16 cellular contexts compared by ENCODE assay signal in genomic region chr18:77105680-77106079, GRCh38. TPM values are rescaled to one million over a fixed set of nuclear protein-coding genes. Genes with fewer than 3 reads are reported as not detected.
A peak's percentile ranks its signal among the peaks of the same experiment; 100 is the strongest.
DNase-seq lines count a peak whose midpoint lies in the region; ATAC-seq and TF ChIP-seq lines count a peak whose summit lies in the region.
"Had no signal": no experiment of that assay in that cellular context is flagged by ENCODE, and none has a peak within 500 bp of the region (broad histone marks: within the 10 kb centered on the region; RNA-seq: fewer than 3 reads in every experiment).

No MANE protein-coding gene starts in this region.

- H3K9me3 Mint-ChIP-seq in activated CD4-positive, alpha-beta T cell treated with anti-CD3 and anti-CD28 coated beads, Interleukin-2, amount 10 ng/mL, durations not matched to agents 7 days and 5 days = no peaks in the 10 kb centered on the region
- H3K9me3 Mint-ChIP-seq in activated B cell treated with CpG ODN at 0.5 μM for 24 hours = peaks cover 2% of the 10 kb centered on the region
- H3K9me3 Mint-ChIP-seq in immature natural killer cell = no peaks in the 10 kb centered on the region
- peaks cover 3% of the 10 kb centered on the region for H3K9me3 Mint-ChIP-seq in stimulated activated effector memory CD8-positive, alpha-beta T cell treated with anti-CD3 and anti-CD28 coated beads, Interleukin-12 subunit alpha, Interleukin-12 subunit beta, amount 100 ng/mL, for 72 hours
- H3K9me3 Mint-ChIP-seq in MCF 10A (ENCODE audit: unreplicated experiment) = no peaks in the 10 kb centered on the region
- H3K9me3 Mint-ChIP-seq: neural crest cell had no signal

- DNase-seq in activated CD4-positive, alpha-beta T cell treated with anti-CD3 and anti-CD28 coated beads, Interleukin-2, amount 10 ng/mL, durations not matched to agents 7 days and 5 days = no peak
- no peak for DNase-seq in activated CD4-positive, alpha-beta T cell treated with anti-CD3 and anti-CD28 coated beads for 48 hours
- DNase-seq in activated B cell treated with CpG ODN at 0.5 μM for 24 hours = no peak
- no peak for DNase-seq in immature natural killer cell
- DNase-seq in stimulated activated effector memory CD8-positive, alpha-beta T cell treated with anti-CD3 and anti-CD28 coated beads, Interleukin-12 subunit alpha, Interleukin-12 subunit beta, amount 100 ng/mL, for 72 hours (ENCODE audit: low spot score in 2 of 2) = no peak
- no peak for DNase-seq in DMS79 treated with DMSO at 0.1 percent for 48 hours (lab: John Stamatoyannopoulos, UW)
- no peak for DNase-seq in MCF 10A (ENCODE audit: unreplicated experiment)
- DNase-seq: DMS153, heart right ventricle, NCI-H187, NCI-H748 treated with DMSO at 0.1 percent for 48 hours, tibial artery had no signal

- H3K4me3 Mint-ChIP-seq in activated CD4-positive, alpha-beta T cell treated with anti-CD3 and anti-CD28 coated beads, Interleukin-2, amount 10 ng/mL, durations not matched to agents 7 days and 5 days = peak overlapping the region; percentile 51
- H3K4me3 Mint-ChIP-seq in activated B cell treated with CpG ODN at 0.5 μM for 24 hours (peak overlapping the region; percentile 39), immature natural killer cell (peak overlapping the region; percentile 68 to 90 (median 76)), MCF 10A (ENCODE audit: unreplicated experiment) (no peak overlapping the region)
- peak overlapping the region; percentile 59 for H3K4me3 Mint-ChIP-seq in stimulated activated effector memory CD8-positive, alpha-beta T cell treated with anti-CD3 and anti-CD28 coated beads, Interleukin-12 subunit alpha, Interleukin-12 subunit beta, amount 100 ng/mL, for 72 hours
- H3K4me3 Mint-ChIP-seq: neural crest cell had no signal

- intact Hi-C loops in activated B cell treated with CpG ODN at 0.5 μM for 24 hours (cut with micrococcal nuclease) (loop anchor here (1.0 kb wide), 1 partner anchor 27 kb away; the partner anchor contains the start of gene MBP), MCF 10A (cut with micrococcal nuclease) (no loop called here)

- no TSS peak for BruUV-seq in MCF 10A (replicated peaks; lab: Mats Ljungman, UMichigan)

- no peaks in the 10 kb centered on the region for H3K27me3 Mint-ChIP-seq in activated CD4-positive, alpha-beta T cell treated with anti-CD3 and anti-CD28 coated beads, Interleukin-2, amount 10 ng/mL, durations not matched to agents 7 days and 5 days
- no peaks in the 10 kb centered on the region for H3K27me3 Mint-ChIP-seq in activated B cell treated with CpG ODN at 0.5 μM for 24 hours
- peaks cover 10 to 39% (median 36%) of the 10 kb centered on the region in 3 donors for H3K27me3 Mint-ChIP-seq in immature natural killer cell (ENCODE audit: low read depth in 3 of 3)
- no peaks in the 10 kb centered on the region for H3K27me3 Mint-ChIP-seq in MCF 10A (ENCODE audit: insufficient read depth, unreplicated experiment)

- POLR2A ChIA-PET in activated CD4-positive, alpha-beta T cell treated with anti-CD3 and anti-CD28 coated beads, Interleukin-2, amount 10 ng/mL, durations not matched to agents 7 days and 5 days (lab: Charles Lee) = interaction anchor here (0.6 kb wide), 1 partner anchor 48 kb away, joined by 3 read pairs; no protein-coding TSS in a partner anchor
- POLR2A ChIA-PET in activated B cell treated with CpG ODN at 0.5 μM for 24 hours (lab: Charles Lee) = interaction anchor here (0.6 to 2.8 kb wide), 7 partner anchors 15 to 124 kb away, joined by 3 to 14 read pairs (median 4); partner anchors contain the start of gene MBP
- POLR2A ChIA-PET in MCF 10A (lab: Yijun Ruan, JAX) = interaction anchor here (1.1 kb wide), 1 partner anchor 26 kb away, joined by 4 read pairs; no protein-coding TSS in a partner anchor

- peaks cover 95% of the 10 kb centered on the region for H3K4me1 Mint-ChIP-seq in activated CD4-positive, alpha-beta T cell treated with anti-CD3 and anti-CD28 coated beads, Interleukin-2, amount 10 ng/mL, durations not matched to agents 7 days and 5 days
- peaks cover 87% of the 10 kb centered on the region for H3K4me1 Mint-ChIP-seq in activated B cell treated with CpG ODN at 0.5 μM for 24 hours
- H3K4me1 Mint-ChIP-seq in immature natural killer cell = peaks cover 99 to 100% of the 10 kb centered on the region in 2 donors
- H3K4me1 Mint-ChIP-seq in stimulated activated effector memory CD8-positive, alpha-beta T cell treated with anti-CD3 and anti-CD28 coated beads, Interleukin-12 subunit alpha, Interleukin-12 subunit beta, amount 100 ng/mL, for 72 hours = peaks cover 88% of the 10 kb centered on the region
- peaks cover 16% of the 10 kb centered on the region for H3K4me1 Mint-ChIP-seq in MCF 10A (ENCODE audit: insufficient read depth, unreplicated experiment)

- no peak for TF ChIP-seq CTCF in activated B cell treated with CpG ODN at 0.5 μM for 24 hours (IDR thresholded peaks at IDR 0.05)
- TF ChIP-seq CTCF in MCF 10A (IDR thresholded peaks at IDR 0.05; ENCODE audit: unreplicated experiment) = no peak

- peak overlapping the region; percentile 88 for H3K27ac Mint-ChIP-seq in activated CD4-positive, alpha-beta T cell treated with anti-CD3 and anti-CD28 coated beads, Interleukin-2, amount 10 ng/mL, durations not matched to agents 7 days and 5 days
- H3K27ac Mint-ChIP-seq in activated B cell treated with CpG ODN at 0.5 μM for 24 hours (peak overlapping the region; percentile 77), immature natural killer cell (peak overlapping the region; percentile 97 to 100 (median 98)), MCF 10A (ENCODE audit: low read depth, unreplicated experiment) (no peak overlapping the region)
- H3K27ac Mint-ChIP-seq in stimulated activated effector memory CD8-positive, alpha-beta T cell treated with anti-CD3 and anti-CD28 coated beads, Interleukin-12 subunit alpha, Interleukin-12 subunit beta, amount 100 ng/mL, for 72 hours = peak overlapping the region; percentile 75

- H3K36me3 Mint-ChIP-seq in activated CD4-positive, alpha-beta T cell treated with anti-CD3 and anti-CD28 coated beads, Interleukin-2, amount 10 ng/mL, durations not matched to agents 7 days and 5 days (ENCODE audit: low read depth) = peaks cover 80% of the 10 kb centered on the region
- peaks cover 61% of the 10 kb centered on the region for H3K36me3 Mint-ChIP-seq in activated B cell treated with CpG ODN at 0.5 μM for 24 hours (ENCODE audit: low read depth)
- peaks cover 27 to 50% (median 30%) of the 10 kb centered on the region in 3 donors for H3K36me3 Mint-ChIP-seq in immature natural killer cell
- peaks cover 72% of the 10 kb centered on the region for H3K36me3 Mint-ChIP-seq in stimulated activated effector memory CD8-positive, alpha-beta T cell treated with anti-CD3 and anti-CD28 coated beads, Interleukin-12 subunit alpha, Interleukin-12 subunit beta, amount 100 ng/mL, for 72 hours
- H3K36me3 Mint-ChIP-seq in MCF 10A (ENCODE audit: insufficient read depth, unreplicated experiment) = peaks cover 26% of the 10 kb centered on the region

- CTCF ChIA-PET in activated CD4-positive, alpha-beta T cell treated with anti-CD3 and anti-CD28 coated beads, Interleukin-2, amount 10 ng/mL, durations not matched to agents 7 days and 5 days (lab: Charles Lee) = interaction anchor here (0.6 to 6.0 kb wide), 4 partner anchors 8 to 77 kb away, joined by 3 to 34 read pairs (median 8); no protein-coding TSS in a partner anchor
- CTCF ChIA-PET in activated B cell treated with CpG ODN at 0.5 μM for 24 hours (lab: Charles Lee) (interaction anchor here (0.8 to 1.1 kb wide), 2 partner anchors 24 to 105 kb away, joined by 3 read pairs; no protein-coding TSS in a partner anchor), MCF 10A (lab: Yijun Ruan, JAX) (interaction anchor here (0.7 to 1.3 kb wide), 2 partner anchors 110 to 184 kb away, joined by 3 read pairs; no protein-coding TSS in a partner anchor)

- no peak for ATAC-seq in activated B cell treated with CpG ODN at 0.5 μM for 24 hours (ENCODE audit: low read depth)
- no peak for ATAC-seq in stimulated activated effector memory CD8-positive, alpha-beta T cell treated with anti-CD3 and anti-CD28 coated beads, Interleukin-12 subunit alpha, Interleukin-12 subunit beta, amount 100 ng/mL, for 72 hours
- no peak for ATAC-seq in GM18867 (IDR thresholded peaks at IDR 0.05; ENCODE audit: unreplicated experiment)
- ATAC-seq: heart right ventricle, left lobe of liver had no signal

RNA-seq across cellular contexts. Expression of gene MBP, which starts 26.9 kb away (rescaled TPM):
- 100 to 1,000 TPM; 111 to 133 TPM for total RNA-seq in activated CD4-positive, alpha-beta T cell treated with anti-CD3 and anti-CD28 coated beads, Interleukin-2, amount 10 ng/mL, durations not matched to agents 7 days and 5 days
- total RNA-seq in activated B cell treated with CpG ODN at 0.5 μM for 24 hours = 88.0 and 92.7 TPM in 2 replicates
- polyA plus RNA-seq in immature natural killer cell = 100 to 1,000 TPM; 187 to 403 (median 297) TPM
- total RNA-seq in MCF 10A (2022) = 31.6 and 31.7 TPM in 2 replicates
- total RNA-seq: A673 had no signal
